In the genomic region with DNA sequence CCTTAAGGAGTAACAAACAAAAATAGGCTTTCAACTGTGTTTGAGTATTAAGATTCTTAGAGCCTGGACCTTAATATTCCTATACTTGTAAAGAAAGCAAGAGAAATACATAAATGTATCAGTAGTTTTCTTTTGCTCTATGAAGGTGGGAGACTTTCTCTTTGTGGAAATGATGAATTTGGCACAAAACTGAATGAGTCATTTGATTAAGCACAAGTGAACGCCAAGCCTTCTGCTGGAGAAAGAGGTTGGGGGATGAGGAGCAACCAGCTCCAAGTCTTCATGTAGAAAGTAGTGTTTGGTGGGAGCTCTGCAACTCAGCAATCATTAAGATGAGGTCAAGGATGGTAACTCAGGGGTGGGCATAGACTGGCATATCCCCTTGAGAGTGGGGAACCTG, we compare ENCODE assay signal across 23 cellular contexts. TPM values are rescaled to one million over a fixed set of nuclear protein-coding genes. Genes with fewer than 3 reads are reported as not detected.
DNase-seq lines count a peak whose midpoint lies in the region; TF ChIP-seq lines count a peak whose summit lies in the region.
"Had no signal": no experiment of that assay in that cellular context is flagged by ENCODE, and none has a peak within 500 bp of the region (broad histone marks: within the 10 kb centered on the region; RNA-seq: fewer than 3 reads in every experiment).

No MANE protein-coding gene starts in this region.

- peak; percentile 13 for DNase-seq in Ammon's horn (ENCODE audit: low spot score)
- DNase-seq in M059J (ENCODE audit: low read depth): peak; percentile 39
- peak; percentile 50 for DNase-seq in choroid plexus epithelial cell (ENCODE audit: low read depth)
- peak; percentile 10 for DNase-seq in fibroblast of villous mesenchyme (ENCODE audit: low read depth)
- no peak for DNase-seq in OCI-M1 (lab: John Stamatoyannopoulos, UW)
- no peak for DNase-seq in amygdala (lab: John Stamatoyannopoulos, UW)
- DNase-seq in pons (ENCODE audit: low spot score): no peak
- DNase-seq in activated CD4-positive, alpha-beta T cell treated with anti-CD3 and anti-CD28 coated beads, Interleukin-2, amount 50 U/mL, for 48 hours: no peak
- DNase-seq: CD8-positive, alpha-beta memory T cell; DND-41; HCEC 1CT; IMR-90; Karpas-422; NCI-H1105; NCI-H1694 treated with DMSO at 0.1 percent for 48 hours; NCI-H2107; NCI-H2227 treated with DMSO at 0.1 percent for 48 hours; NCI-H69; NK-92 treated with Interleukin-12 subunit alpha and Interleukin-12 subunit beta, amount 100 ng/mL, for 24 hours; PC-3 had no signal

- TF ChIP-seq CTCF in choroid plexus epithelial cell (conservative IDR thresholded peaks at IDR 0.05; ENCODE audit: low read depth, low read length) (no peak), fibroblast of villous mesenchyme (IDR thresholded peaks at IDR 0.05; ENCODE audit: insufficient read depth, low read depth, low read length) (no peak)

- H3K4me3 ChIP-seq in choroid plexus epithelial cell (ENCODE audit: low read depth, low read length) (no peak overlapping the region), fibroblast of villous mesenchyme (ENCODE audit: low read depth, low read length) (no peak overlapping the region)
- H3K4me3 ChIP-seq: BLaER1, GM12878 had no signal

RNA-seq across cellular contexts. Expression of a gene that starts 49.6 kb away (rescaled TPM):
- 0.07 TPM in 1 of 2 replicates, not detected in the other for total RNA-seq in M059J (2014; rRNA removed; shearing (Covaris generic))
- total RNA-seq in fibroblast of villous mesenchyme: not detected in 2 replicates
- total RNA-seq: CD8-positive, alpha-beta memory T cell; GM12878; HT-29; IMR-90; PC-3 had no signal

Comparison
In these comparisons a context has a peak if more than half of its experiments do, and no peak if none do; other contexts are left out.
1. DNase-seq: peak in Ammon's horn (single experiment), M059J (single experiment), choroid plexus epithelial cell (single experiment) and fibroblast of villous mesenchyme (single experiment); none in OCI-M1 (single experiment), amygdala (0 of 56), pons (single experiment) and activated CD4-positive, alpha-beta T cell treated with anti-CD3 and anti-CD28 coated beads, Interleukin-2, amount 50 U/mL, for 48 hours (0 of 2).